In genomic region chr7:122136639-122137253, GRCh38 we compare ENCODE assay signal across 9 cellular contexts. TPM values are rescaled to one million over a fixed set of nuclear protein-coding genes. Genes with fewer than 3 reads are reported as not detected.
DNase-seq lines count a peak whose midpoint lies in the region; ATAC-seq and TF ChIP-seq lines count a peak whose summit lies in the region.
"Had no signal": no experiment of that assay in that cellular context is flagged by ENCODE, and none has a peak within 500 bp of the region (broad histone marks: within the 10 kb centered on the region; RNA-seq: fewer than 3 reads in every experiment).

No MANE protein-coding gene starts in this region.

- ATAC-seq in left lobe of liver (peak; percentile 34), HG02623 (IDR thresholded peaks at IDR 0.05; ENCODE audit: unreplicated experiment) (no peak)

- TF ChIP-seq EP300 in tibial nerve (IDR thresholded peaks at IDR 0.05), result no peak

- no peaks in the 10 kb centered on the region for H3K27me3 ChIP-seq in tibial nerve

- H3K4me3 ChIP-seq in tibial nerve, result peak overlapping the region; percentile 11 to 43 (median 32)

- no peaks in the 10 kb centered on the region for H3K9me3 ChIP-seq in tibial nerve

- 50 to 54% methylated on average over 1 of the region's 1 CpG for WGBS in tibial nerve, 2 donors

- H3K36me3 ChIP-seq in tibial nerve, result peaks cover 0 to 13% (median 0%) of the 10 kb centered on the region in 3 donors

- TF ChIP-seq POLR2A in tibial nerve (IDR thresholded peaks at IDR 0.05), result no peak

- TF ChIP-seq CTCF in tibial nerve (IDR thresholded peaks at IDR 0.05), result no peak

- DNase-seq in NCI-H748 (lab: John Stamatoyannopoulos, UW; ENCODE audit: unreplicated experiment), result peak; percentile 20
- no peak for DNase-seq in NCI-H748 treated with DMSO at 0.1 percent for 48 hours (lab: John Stamatoyannopoulos, UW)
- peak; percentile 28 for DNase-seq in astrocyte of the hippocampus (ENCODE audit: low read depth, low spot score)
- DNase-seq in left lobe of liver (ENCODE audit: low spot score), result no peak
- DNase-seq in tibial nerve (ENCODE audit: low spot score in 2 of 2), result no peak
- no peak for DNase-seq in stimulated activated CD4-positive, alpha-beta T cell treated with anti-CD3 and anti-CD28 coated beads, Interleukin-4, amount 100 ng/mL, for 4 hours
- DNase-seq in DMS79 treated with DMSO at 0.1 percent for 48 hours (lab: John Stamatoyannopoulos, UW), result no peak
- DNase-seq: left cardiac atrium had no signal

- peaks cover 0 to 38% (median 16%) of the 10 kb centered on the region in 4 donors for H3K4me1 ChIP-seq in tibial nerve

- H3K27ac ChIP-seq in tibial nerve, result peak overlapping the region in 3 of 4 donors; percentile 17 to 57 (median 33)

RNA-seq across cellular contexts. Expression of gene AASS, which starts 7.3 kb away (rescaled TPM):
- 84.2 TPM for total RNA-seq in left lobe of liver
- 100 to 1,000 TPM; 141 to 231 (median 189) TPM for total RNA-seq in tibial nerve

Comparison
In these comparisons a context has a peak if more than half of its experiments do, and no peak if none do; other contexts are left out.
1. DNase-seq: peak in NCI-H748 (single experiment) and astrocyte of the hippocampus (single experiment); none in NCI-H748 treated with DMSO at 0.1 percent for 48 hours (single experiment), left lobe of liver (single experiment), tibial nerve (0 of 2), stimulated activated CD4-positive, alpha-beta T cell treated with anti-CD3 and anti-CD28 coated beads, Interleukin-4, amount 100 ng/mL, for 4 hours (0 of 2) and DMS79 treated with DMSO at 0.1 percent for 48 hours (single experiment).